Comparison of ENCODE assay signal across 24 cellular contexts in the genomic region with DNA sequence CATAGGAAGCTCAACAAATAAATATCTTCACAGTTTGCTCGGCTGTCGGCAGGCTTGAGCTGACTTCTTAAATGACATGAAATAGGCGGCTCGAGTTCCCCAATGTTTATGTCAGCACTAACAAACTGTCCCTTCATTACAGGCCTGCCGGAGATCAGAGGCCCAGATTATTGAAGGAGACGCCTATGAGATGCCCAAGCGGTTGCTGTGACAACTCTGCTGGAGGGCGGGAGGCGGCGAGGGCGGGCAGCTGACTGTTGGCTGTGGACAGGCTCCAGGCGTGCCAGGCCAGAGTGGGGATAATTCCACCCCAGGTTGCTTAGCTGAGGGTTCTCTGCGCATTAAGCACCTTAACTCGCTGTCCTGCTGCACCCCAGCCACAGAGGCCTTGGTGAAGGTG. TPM values are rescaled to one million over a fixed set of nuclear protein-coding genes. Genes with fewer than 3 reads are reported as not detected.
DNase-seq lines count a peak whose midpoint lies in the region; ATAC-seq, FAIRE-seq and TF ChIP-seq lines count a peak whose summit lies in the region.
"Had no signal": no experiment of that assay in that cellular context is flagged by ENCODE, and none has a peak within 500 bp of the region (broad histone marks: within the 10 kb centered on the region; RNA-seq: fewer than 3 reads in every experiment).

No MANE protein-coding gene starts in this region.

- intact Hi-C loops in HepG2 (cut with micrococcal nuclease; ENCODE audit: unreplicated experiment) (no loop called here), prostate gland (cut with DNase I) (no loop called here)

- H4K20me1 ChIP-seq in HepG2 (ENCODE audit: insufficient read depth, low read length), result no peaks in the 10 kb centered on the region

- no peak for TF ChIP-seq RAD21 in HepG2 (CRISPR knock-in tag; IDR thresholded peaks at IDR 0.05)

- no peaks in the 10 kb centered on the region for H3K9me3 ChIP-seq in SJCRH30 (replicated peaks)
- peaks cover 8% of the 10 kb centered on the region for H3K9me3 ChIP-seq in HepG2 (ENCODE audit: low read length)
- H3K9me3 ChIP-seq in prostate gland, result no peaks in the 10 kb centered on the region
- H3K9me3 ChIP-seq: Caco-2, MG63, suprapubic skin had no signal

- no peak overlapping the region for H3K4me3 Mint-ChIP-seq in chondrocyte (ENCODE audit: unreplicated experiment)
- H3K4me3 Mint-ChIP-seq: activated naive CD8-positive, alpha-beta T cell treated with anti-CD3 and anti-CD28 coated beads, Interleukin-2, amount 50 U/mL, for 24 hours had no signal

- TF ChIP-seq POLR2A in HepG2 (IDR thresholded peaks at IDR 0.05; ENCODE audit: insufficient read depth in 1 of 2, low read depth in 2 of 2, low read length in 2 of 2) (no peak), prostate gland (IDR thresholded peaks at IDR 0.05) (no peak)

- no peak overlapping the region for H3K9ac ChIP-seq in HepG2 (ENCODE audit: insufficient read depth, low read depth, low read length)

- 97% methylated on average over 13 of the region's 14 CpGs for WGBS in HepG2 (ENCODE audit: low lambda C conversion rate)
- whole genome bisulfite sequencing in prostate gland, result 37% methylated on average over 14 of the region's 14 CpGs

- H3K27ac Mint-ChIP-seq in chondrocyte (ENCODE audit: unreplicated experiment), result no peak overlapping the region
- H3K27ac Mint-ChIP-seq: activated naive CD8-positive, alpha-beta T cell treated with anti-CD3 and anti-CD28 coated beads, Interleukin-2, amount 50 U/mL, for 24 hours; activated T-helper 2 cell treated with anti-CD3 and anti-CD28 coated beads, Interferon-gamma antibody, Interleukin-2, Interleukin-4, amounts not matched to agents 10 μg/mL and 5 μg/mL and 100 μg/mL, durations not matched to agents 14 hours and 24 hours and 36 hours had no signal

- no TSS peak for BruUV-seq in HepG2 (replicated peaks; lab: Mats Ljungman, UMichigan)

- H3K4me1 Mint-ChIP-seq in chondrocyte (ENCODE audit: low read depth), result no peaks in the 10 kb centered on the region
- H3K4me1 Mint-ChIP-seq: activated naive CD8-positive, alpha-beta T cell treated with anti-CD3 and anti-CD28 coated beads, Interleukin-2, amount 50 U/mL, for 24 hours had no signal

- TF ChIP-seq EP300 in HepG2 (IDR thresholded peaks at IDR 0.05; ENCODE audit: low read depth in 2 of 2, low read length in 2 of 2), result no peak
- no peak for TF ChIP-seq EP300 in HepG2 (CRISPR knock-in tag; IDR thresholded peaks at IDR 0.05; ENCODE audit: borderline replicate concordance)

- ATAC-seq in HepG2, result no peak
- ATAC-seq: activated naive CD8-positive, alpha-beta T cell treated with anti-CD3 and anti-CD28 coated beads, Interleukin-2, amount 50 U/mL, for 24 hours; left cardiac atrium; PC-3 had no signal

- no peak overlapping the region for H3K4me2 ChIP-seq in HepG2 (ENCODE audit: low read depth, low read length)

- peaks cover 10% of the 10 kb centered on the region for H3K9me3 Mint-ChIP-seq in chondrocyte (ENCODE audit: low read depth)

- peaks cover 6% of the 10 kb centered on the region for H3K27me3 Mint-ChIP-seq in chondrocyte (ENCODE audit: low read depth)
- H3K27me3 Mint-ChIP-seq: activated naive CD8-positive, alpha-beta T cell treated with anti-CD3 and anti-CD28 coated beads, Interleukin-2, amount 50 U/mL, for 24 hours had no signal

- DNase-seq in SJCRH30, result peak; percentile 16 to 23
- DNase-seq in caudate nucleus (lab: John Stamatoyannopoulos, UW), result peak in 56 of 61 donors; percentile 8 to 89 (median 62)
- no peak for DNase-seq in HepG2 (ENCODE audit: low spot score)
- peak; percentile 10 for DNase-seq in prostate gland (ENCODE audit: low spot score)
- DNase-seq in GM19240 (ENCODE audit: insufficient read length, low spot score), result no peak
- DNase-seq in 8988T, result no peak
- DNase-seq in NCI-H82 (lab: John Stamatoyannopoulos, UW), result no peak
- DNase-seq in chondrocyte (ENCODE audit: low spot score), result no peak
- DNase-seq: activated CD4-positive, alpha-beta T cell treated with anti-CD3 and anti-CD28 coated beads for 1 hour; activated naive CD8-positive, alpha-beta T cell treated with anti-CD3 and anti-CD28 coated beads, Interleukin-2, amount 50 U/mL, for 24 hours; Caco-2; central memory CD4-positive, alpha-beta T cell; IMR-90; left cardiac atrium; MG63; NCI-H2029; NCI-H526 treated with DMSO at 0.1 percent for 48 hours; PC-3; spleen; stimulated activated CD8-positive, alpha-beta memory T cell treated with anti-CD3 and anti-CD28 coated beads, Interleukin-4, amount 100 ng/mL, for 48 hours had no signal

- H2AFZ ChIP-seq in HepG2 (ENCODE audit: low read length), result no peak overlapping the region

- H3K79me2 ChIP-seq in HepG2 (ENCODE audit: insufficient read depth, low read length), result no peaks in the 10 kb centered on the region

- POLR2A ChIA-PET in HepG2 (lab: Yijun Ruan, JAX), result interaction anchor here (0.7 to 2.4 kb wide), 4 partner anchors 39 to 178 kb away, joined by 3 to 11 read pairs (median 4); partner anchors contain the start of gene MSX1

- H3K36me3 Mint-ChIP-seq in chondrocyte (ENCODE audit: low read depth), result peaks cover 2% of the 10 kb centered on the region

- TF ChIP-seq CTCF in HepG2 (CRISPR knock-in tag; IDR thresholded peaks at IDR 0.05) (no peak), prostate gland (IDR thresholded peaks at IDR 0.05) (no peak), chondrocyte (IDR thresholded peaks at IDR 0.05) (no peak)

- H3K4me3 ChIP-seq in SJCRH30 (no peak overlapping the region), HepG2 (replicated peaks in 1 of 3; ENCODE audit: insufficient read depth in 1 of 3, low read depth in 2 of 3, low read length in 3 of 3) (no peak overlapping the region), prostate gland (no peak overlapping the region)
- H3K4me3 ChIP-seq: MG63, SK-N-MC, spleen, suprapubic skin had no signal

- FAIRE-seq in HepG2 (lab: Jason Lieb, UNC), result no peak
- FAIRE-seq: H1 had no signal

- CTCF ChIA-PET in HepG2 (lab: Yijun Ruan, JAX; ENCODE audit: low intra/inter-chr PET ratio, low total read pairs), result no interaction called here

- H3K27me3 ChIP-seq in SJCRH30 (no peaks in the 10 kb centered on the region), HepG2 (ENCODE audit: control insufficient read depth in 1 of 2, insufficient read depth in 2 of 2, low read length in 2 of 2) (no peaks in the 10 kb centered on the region), prostate gland (replicated peaks; ENCODE audit: insufficient read depth) (no peaks in the 10 kb centered on the region)
- H3K27me3 ChIP-seq: MG63, suprapubic skin had no signal

- H3K4me1 ChIP-seq in SJCRH30, result no peaks in the 10 kb centered on the region
- peaks cover 64% of the 10 kb centered on the region for H3K4me1 ChIP-seq in HepG2 (ENCODE audit: insufficient read depth, low read length)
- no peaks in the 10 kb centered on the region for H3K4me1 ChIP-seq in prostate gland (replicated peaks)
- H3K4me1 ChIP-seq: Caco-2, spleen, suprapubic skin had no signal

- H3K27ac ChIP-seq in SJCRH30 (no peak overlapping the region), caudate nucleus (ENCODE audit: low read depth, low read length) (peak overlapping the region; percentile 88), HepG2 (ENCODE audit: extremely low read length, insufficient read depth, low read length) (peak overlapping the region; percentile 66), prostate gland (no peak overlapping the region)
- H3K27ac ChIP-seq: SK-N-MC, spleen, suprapubic skin had no signal

- in situ Hi-C loops in HepG2 (cut with HindIII; ENCODE audit: extremely low pct_ligation_motif_present, low pct_unique_long_range_greater_than_20kb), result no loop called here

- no peaks in the 10 kb centered on the region for H3K36me3 ChIP-seq in SJCRH30
- no peaks in the 10 kb centered on the region for H3K36me3 ChIP-seq in HepG2 (replicated peaks in 1 of 2; ENCODE audit: control insufficient read depth in 1 of 2, insufficient read depth in 2 of 2, low read length in 2 of 2)
- H3K36me3 ChIP-seq in prostate gland, result no peaks in the 10 kb centered on the region
- H3K36me3 ChIP-seq: MG63, spleen, suprapubic skin had no signal

TF ChIP-seq in HepG2, 621 proteins besides CTCF, POLR2A, EP300 and RAD21 (continues in another document):
- no peak for TF ChIP-seq HOXA9 (CRISPR knock-in tag; IDR thresholded peaks at IDR 0.05; ENCODE audit: borderline replicate concordance)
- TF ChIP-seq POLR2G (IDR thresholded peaks at IDR 0.05; ENCODE audit: low read depth, low read length), result no peak
- no peak for TF ChIP-seq ZMAT5 (CRISPR knock-in tag; IDR thresholded peaks at IDR 0.05; ENCODE audit: borderline replicate concordance, low read depth)
- TF ChIP-seq ZNF460 (CRISPR knock-in tag; IDR thresholded peaks at IDR 0.05; ENCODE audit: borderline replicate concordance), result no peak
- TF ChIP-seq ZBTB3 (CRISPR knock-in tag; IDR thresholded peaks at IDR 0.05; ENCODE audit: borderline replicate concordance, low read depth), result no peak
- TF ChIP-seq KAT8 (CRISPR knock-in tag; IDR thresholded peaks at IDR 0.05), result no peak

RNA-seq across cellular contexts. Expression of gene MSX1, which starts 39.2 kb away (rescaled TPM):
- total RNA-seq in SJCRH30 (2014; rRNA removed; shearing (Covaris generic)), result 9.8 and 10.2 TPM in 2 replicates
- total RNA-seq in HepG2 (2016; rRNA removed; fragmentation: Illumina TruSeq; extraction: Trizol) (13.8 and 14.9 TPM in 2 replicates), prostate gland (1 to 10 TPM; 2.2 to 4.2 TPM), chondrocyte (4.4 to 4.8 TPM (median 4.4 TPM) in 3 replicates)
- 6.3 and 10.9 TPM in 2 replicates for total RNA-seq in HepG2 (2016; cell fraction: cytosol; rRNA removed; fragmentation: Illumina TruSeq; extraction: Trizol; ENCODE audit: low read depth)
- 14.0 and 15.0 TPM in 2 replicates for total RNA-seq in HepG2 (2016; cell fraction: insoluble cytoplasmic fraction; rRNA removed; fragmentation: Illumina TruSeq; extraction: Trizol)
- total RNA-seq in HepG2 (2016; cell fraction: membrane; rRNA removed; fragmentation: Illumina TruSeq; extraction: Trizol), result 19.1 and 23.9 TPM in 2 replicates
- total RNA-seq in HepG2 (2016; cell fraction: nucleus; rRNA removed; fragmentation: Illumina TruSeq; extraction: Trizol), result 5.4 and 9.8 TPM in 2 replicates
- 12.1 and 15.2 TPM in 2 replicates for polyA plus RNA-seq in HepG2 (2011; rRNA removed)
- 8.4 and 14.6 TPM in 2 replicates for polyA plus RNA-seq in HepG2 (2011; cell fraction: cytosol; rRNA removed)
- polyA plus RNA-seq in HepG2 (2011; cell fraction: nucleus; rRNA removed), result 17.5 and 22.0 TPM in 2 replicates
- polyA plus RNA-seq in HepG2 (2012), result 8.0 and 8.9 TPM in 2 replicates
- polyA plus RNA-seq in HepG2 (2016; cell fraction: cytosol; fragmentation: Illumina TruSeq; extraction: Trizol; ENCODE audit: low read depth), result 8.3 and 12.3 TPM in 2 replicates
- polyA plus RNA-seq in HepG2 (2016; cell fraction: insoluble cytoplasmic fraction; fragmentation: Illumina TruSeq; extraction: Trizol; ENCODE audit: low read depth), result 16.8 and 17.9 TPM in 2 replicates
- polyA plus RNA-seq in HepG2 (2016; cell fraction: membrane; fragmentation: Illumina TruSeq; extraction: Trizol; ENCODE audit: low read depth), result 19.5 and 22.1 TPM in 2 replicates
- 13.8 and 15.1 TPM in 2 replicates for polyA plus RNA-seq in HepG2 (2016; cell fraction: nucleus; fragmentation: Illumina TruSeq; extraction: Trizol; ENCODE audit: insufficient read depth, low read depth)
- 0.58 and 6.7 TPM in 2 replicates for polyA minus RNA-seq in HepG2 (2011; rRNA and poly(A)+ RNA removed; ENCODE audit: low replicate concordance)
- polyA minus RNA-seq in HepG2 (2011; cell fraction: cytosol; rRNA and poly(A)+ RNA removed), result 3.3 and 5.9 TPM in 2 replicates
- 3.1 and 4.0 TPM in 2 replicates for polyA minus RNA-seq in HepG2 (2011; cell fraction: nucleus; rRNA and poly(A)+ RNA removed)
- total RNA-seq: activated T-helper 2 cell treated with anti-CD3 and anti-CD28 coated beads, Interferon-gamma antibody, Interleukin-2, Interleukin-4, amounts not matched to agents 10 μg/mL and 5 μg/mL and 100 μg/mL, durations not matched to agents 14 hours and 24 hours and 36 hours; H1 had no signal

Comparison
In these comparisons a context has a peak if more than half of its experiments do, and no peak if none do; other contexts are left out.
1. DNase-seq: peak in SJCRH30 (2 of 2), caudate nucleus (56 of 61) and prostate gland (single experiment); none in HepG2 (single experiment), GM19240 (single experiment), 8988T (single experiment), NCI-H82 (single experiment) and chondrocyte (single experiment).
2. H3K27ac ChIP-seq: peak in caudate nucleus (single experiment) and HepG2 (single experiment); none in SJCRH30 (single experiment) and prostate gland (0 of 2).